ENCODE assay signal across 28 cellular contexts in genomic region chr11:113551645-113552044, GRCh38.
"Had no signal": no experiment of that assay in that cellular context is flagged by ENCODE, and none has a peak within 500 bp of the region (broad histone marks: within the 10 kb centered on the region; RNA-seq: fewer than 3 reads in every experiment).

No MANE protein-coding gene starts in this region.

- DNase-seq: activated B cell treated with CpG ODN at 0.5 μM for 24 hours; activated CD4-positive, alpha-beta T cell treated with anti-CD3 and anti-CD28 coated beads for 1 hour; activated CD4-positive, alpha-beta T cell treated with anti-CD3 and anti-CD28 coated beads, Interleukin-2, amount 10 ng/mL, durations not matched to agents 24 days and 14 days; activated CD4-positive, alpha-beta T cell treated with anti-CD3 and anti-CD28 coated beads, Interleukin-2, amount 50 U/mL, for 48 hours; activated gamma-delta T cell; activated naive CD4-positive, alpha-beta T cell treated with anti-CD3 and anti-CD28 coated beads, Interleukin-2, amount 10 ng/mL, durations not matched to agents 7 days and 5 days; activated naive CD8-positive, alpha-beta T cell treated with anti-CD3 and anti-CD28 coated beads for 36 hours; activated T-cell treated with anti-CD3 and anti-CD28 coated beads, Interleukin-2, amount 50 U/mL, for 48 hours; anterior cingulate cortex; colonic mucosa; MG63; NCI-H1092 treated with DMSO at 0.1 percent for 48 hours; NCI-H1436; NCI-H1694 treated with DMSO at 0.1 percent for 48 hours; NCI-H2029 treated with DMSO at 0.1 percent for 48 hours; NCI-H345; NCI-H510A treated with DMSO at 0.1 percent for 48 hours; NCI-H69; NK-92 treated with Interleukin-12 subunit alpha and Interleukin-12 subunit beta, amount 100 ng/mL, for 24 hours; RPMI8226; T-helper 17 cell; T-helper 9 cell had no signal

- H3K27ac ChIP-seq: colonic mucosa, KMS-11 had no signal

- H3K9ac ChIP-seq: KMS-11 had no signal

- H3K4me3 Mint-ChIP-seq: activated B cell treated with CpG ODN at 0.5 μM for 24 hours; activated CD4-positive, alpha-beta T cell treated with anti-CD3 and anti-CD28 coated beads, Interleukin-2, amount 10 ng/mL, durations not matched to agents 24 days and 14 days; activated CD8-positive, alpha-beta memory T cell treated with anti-CD3 and anti-CD28 coated beads, Interleukin-2, amount 10 ng/mL, durations not matched to agents 7 days and 5 days; activated naive CD4-positive, alpha-beta T cell treated with anti-CD3 and anti-CD28 coated beads, Interleukin-2, amount 10 ng/mL, durations not matched to agents 7 days and 5 days; activated naive CD8-positive, alpha-beta T cell treated with anti-CD3 and anti-CD28 coated beads for 36 hours; activated T-helper 17 cell treated with anti-CD3 and anti-CD28 coated beads, Interleukin-2, amount 50 U/mL, for 72 hours; T-helper 17 cell had no signal

- H3K4me1 ChIP-seq: colonic mucosa had no signal

- H3K9me3 ChIP-seq: colonic mucosa, MG63, SJSA1 had no signal

- H3K27me3 ChIP-seq: colonic mucosa, MG63, SJSA1 had no signal

- H3K36me3 ChIP-seq: colonic mucosa, MG63, SJSA1 had no signal

- H3K4me3 ChIP-seq: colonic mucosa, MG63, SJSA1 had no signal

- H3K9me3 Mint-ChIP-seq: activated B cell treated with CpG ODN at 0.5 μM for 24 hours; activated CD4-positive, alpha-beta T cell treated with anti-CD3 and anti-CD28 coated beads, Interleukin-2, amount 10 ng/mL, durations not matched to agents 24 days and 14 days; activated naive CD4-positive, alpha-beta T cell treated with anti-CD3 and anti-CD28 coated beads, Interleukin-2, amount 10 ng/mL, durations not matched to agents 7 days and 5 days; activated naive CD8-positive, alpha-beta T cell treated with anti-CD3 and anti-CD28 coated beads for 36 hours; activated T-helper 17 cell treated with anti-CD3 and anti-CD28 coated beads, Interleukin-2, amount 50 U/mL, for 72 hours had no signal

- H3K27ac Mint-ChIP-seq: activated B cell treated with CpG ODN at 0.5 μM for 24 hours; activated CD4-positive, alpha-beta T cell treated with anti-CD3 and anti-CD28 coated beads, Interleukin-2, amount 10 ng/mL, durations not matched to agents 24 days and 14 days; activated CD8-positive, alpha-beta memory T cell treated with anti-CD3 and anti-CD28 coated beads, Interleukin-2, amount 10 ng/mL, durations not matched to agents 7 days and 5 days; activated naive CD4-positive, alpha-beta T cell treated with anti-CD3 and anti-CD28 coated beads, Interleukin-2, amount 10 ng/mL, durations not matched to agents 7 days and 5 days; activated naive CD8-positive, alpha-beta T cell treated with anti-CD3 and anti-CD28 coated beads for 36 hours; activated T-helper 17 cell treated with anti-CD3 and anti-CD28 coated beads, Interleukin-2, amount 50 U/mL, for 72 hours; T-helper 17 cell had no signal

- ATAC-seq: activated CD8-positive, alpha-beta memory T cell treated with anti-CD3 and anti-CD28 coated beads, Interleukin-2, amount 10 ng/mL, durations not matched to agents 7 days and 5 days; activated T-helper 17 cell treated with anti-CD3 and anti-CD28 coated beads, Interleukin-2, amount 50 U/mL, for 72 hours; Right ventricle myocardium inferior; SK-N-SH treated with all-trans-retinoic acid at 6 μM for 48 hours; T-helper 17 cell had no signal

- H3K36me3 Mint-ChIP-seq: activated CD8-positive, alpha-beta memory T cell treated with anti-CD3 and anti-CD28 coated beads, Interleukin-2, amount 10 ng/mL, durations not matched to agents 7 days and 5 days; activated naive CD4-positive, alpha-beta T cell treated with anti-CD3 and anti-CD28 coated beads, Interleukin-2, amount 10 ng/mL, durations not matched to agents 7 days and 5 days; activated naive CD8-positive, alpha-beta T cell treated with anti-CD3 and anti-CD28 coated beads for 36 hours had no signal

- H3K4me1 Mint-ChIP-seq: activated B cell treated with CpG ODN at 0.5 μM for 24 hours; activated CD4-positive, alpha-beta T cell treated with anti-CD3 and anti-CD28 coated beads, Interleukin-2, amount 10 ng/mL, durations not matched to agents 24 days and 14 days; activated naive CD4-positive, alpha-beta T cell treated with anti-CD3 and anti-CD28 coated beads, Interleukin-2, amount 10 ng/mL, durations not matched to agents 7 days and 5 days; activated naive CD8-positive, alpha-beta T cell treated with anti-CD3 and anti-CD28 coated beads for 36 hours; activated T-helper 17 cell treated with anti-CD3 and anti-CD28 coated beads, Interleukin-2, amount 50 U/mL, for 72 hours; T-helper 17 cell had no signal
